8 cellular contexts compared by ENCODE assay signal in the genomic region with DNA sequence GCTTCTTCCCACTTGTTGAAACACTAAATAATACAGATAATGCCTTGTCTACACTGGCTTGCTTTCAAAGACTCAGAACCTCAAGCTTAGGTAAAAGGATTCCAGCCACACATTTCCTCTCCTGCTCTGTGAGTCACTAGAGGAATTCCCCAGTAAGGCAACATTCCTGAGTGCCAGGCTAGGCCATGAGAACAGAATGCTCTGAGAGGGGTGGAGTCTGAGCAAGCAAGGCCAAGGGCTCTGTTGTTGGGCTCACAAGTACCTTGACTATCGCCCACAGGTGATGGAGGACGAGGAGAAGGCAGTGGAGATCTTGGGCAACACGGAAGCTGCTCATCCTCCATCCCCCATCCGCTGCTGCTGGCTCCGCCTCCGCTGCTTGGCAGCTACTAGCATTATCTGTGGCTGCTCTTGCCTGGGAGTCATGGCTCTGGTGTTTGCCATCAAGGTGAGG. TPM values are rescaled to one million over a fixed set of nuclear protein-coding genes. Genes with fewer than 3 reads are reported as not detected.
DNase-seq lines count a peak whose midpoint lies in the region; ATAC-seq and TF ChIP-seq lines count a peak whose summit lies in the region.

No MANE protein-coding gene starts in this region.

- H3K79me2 ChIP-seq in PC-3 (ENCODE audit: low read length) (peaks cover 18% of the 10 kb centered on the region), fibroblast of lung (ENCODE audit: control insufficient read depth, insufficient read depth, low read length) (no peaks in the 10 kb centered on the region)

- H3K4me1 Mint-ChIP-seq in progenitor cell of endocrine pancreas (ENCODE audit: low read depth) = peaks cover 11% of the 10 kb centered on the region

- intact Hi-C loops in PC-3 (cut with micrococcal nuclease) (loop anchor here (2.0 kb wide), 2 partner anchors 21 to 73 kb away; a partner anchor contains a TSS), testis (cut with DNase I; ENCODE audit: low total_unique reads) (no loop called here)

- WGBS in testis, 2 donors = 87% methylated on average over 6 of the region's 6 CpGs; no CpG with 5 or more reads in 1 of the 2 donors

- H3K9me3 Mint-ChIP-seq in progenitor cell of endocrine pancreas (ENCODE audit: low read depth) = no peaks in the 10 kb centered on the region

- H3K36me3 ChIP-seq in PC-3 (ENCODE audit: low read depth, low read length) = peaks cover 20% of the 10 kb centered on the region
- H3K36me3 ChIP-seq in fibroblast of lung (ENCODE audit: control insufficient read depth, insufficient read depth, low read length) = peaks cover 32% of the 10 kb centered on the region
- H3K36me3 ChIP-seq in testis (ENCODE audit: low read depth, missing control alignments) = peaks cover 4% of the 10 kb centered on the region

- H3K4me2 ChIP-seq in PC-3 (ENCODE audit: low read length) = peak overlapping the region; percentile 97
- H3K4me2 ChIP-seq in fibroblast of lung (ENCODE audit: extremely low read depth, insufficient read depth, low read length) = peak overlapping the region; percentile 5

- H3K9ac ChIP-seq in PC-3 (ENCODE audit: low read length) (peak overlapping the region; percentile 89), fibroblast of lung (ENCODE audit: insufficient read depth, low read length) (no peak overlapping the region)

- H3K4me3 ChIP-seq in PC-3 (ENCODE audit: low read length) (peak overlapping the region; percentile 68), fibroblast of lung (replicated peaks in 1 of 4; ENCODE audit: control extremely low read depth in 1 of 4, insufficient read depth in 1 of 4, low read depth in 3 of 4, low read length in 4 of 4) (no peak overlapping the region), testis (no peak overlapping the region)

- no peak for TF ChIP-seq CTCF in PC-3 (conservative IDR thresholded peaks at IDR 0.05; ENCODE audit: low read depth, low read length)
- TF ChIP-seq CTCF in fibroblast of lung (conservative IDR thresholded peaks at IDR 0.05 in 1 of 2, IDR thresholded peaks at IDR 0.05 in 1 of 2; ENCODE audit: low read depth in 1 of 2, low read length in 2 of 2) = no peak
- TF ChIP-seq CTCF in progenitor cell of endocrine pancreas (IDR thresholded peaks at IDR 0.05; ENCODE audit: unreplicated experiment) = no peak
- no peak for TF ChIP-seq CTCF in testis (IDR thresholded peaks at IDR 0.05)

- no peak for TF ChIP-seq POLR2A in testis (IDR thresholded peaks at IDR 0.05)

- peaks cover 36% of the 10 kb centered on the region for H3K4me1 ChIP-seq in PC-3 (ENCODE audit: insufficient read depth, low read length)
- H3K4me1 ChIP-seq in fibroblast of lung (ENCODE audit: control insufficient read depth, extremely low read depth, insufficient read depth, low read length) = peaks cover 22% of the 10 kb centered on the region
- H3K4me1 ChIP-seq in testis = peaks cover 12% of the 10 kb centered on the region

- CTCF ChIA-PET in PC-3 (lab: Charles Lee) = interaction anchor here (0.6 kb wide), 1 partner anchor 103 kb away, joined by 3 read pairs; no protein-coding TSS in a partner anchor

- no peaks in the 10 kb centered on the region for H3K9me3 ChIP-seq in PC-3 (ENCODE audit: low read length)
- no peaks in the 10 kb centered on the region for H3K9me3 ChIP-seq in fibroblast of lung (ENCODE audit: control insufficient read depth, insufficient read depth, low read depth, low read length)
- no peaks in the 10 kb centered on the region for H3K9me3 ChIP-seq in testis

- ATAC-seq in PC-3 (peak; percentile 84), HG03108 (IDR thresholded peaks at IDR 0.05; ENCODE audit: unreplicated experiment) (no peak)

- no peaks in the 10 kb centered on the region for H3K27me3 Mint-ChIP-seq in progenitor cell of endocrine pancreas

- H2AFZ ChIP-seq in PC-3 (ENCODE audit: low read length) (no peak overlapping the region), fibroblast of lung (ENCODE audit: low read length) (no peak overlapping the region)

- H3K9me2 ChIP-seq in PC-3 (replicated peaks; ENCODE audit: low read length) = no peaks in the 10 kb centered on the region

- DNase-seq in EL (peak; percentile 92), PC-3 (peak; percentile 95), fibroblast of lung (ENCODE audit: low read depth in 2 of 2) (peak; percentile 50 to 91), progenitor cell of endocrine pancreas (ENCODE audit: low spot score, unreplicated experiment) (no peak), testis (no peak), NCI-H2081 treated with DMSO at 0.1 percent for 48 hours (lab: John Stamatoyannopoulos, UW) (no peak), NOMO-1 treated with DMSO at 0.1 percent for 48 hours (lab: John Stamatoyannopoulos, UW; ENCODE audit: unreplicated experiment) (no peak)

- BruUV-seq in PC-3 (replicated peaks; lab: Mats Ljungman, UMichigan) = no TSS peak

- H4K20me1 ChIP-seq in PC-3 (ENCODE audit: low read length) (no peaks in the 10 kb centered on the region), fibroblast of lung (ENCODE audit: control insufficient read depth, extremely low read depth, insufficient read depth, low read length) (no peaks in the 10 kb centered on the region)

- H3K27me3 ChIP-seq in PC-3 (ENCODE audit: low read length) (no peaks in the 10 kb centered on the region), fibroblast of lung (ENCODE audit: control insufficient read depth, insufficient read depth, low read length) (no peaks in the 10 kb centered on the region), testis (no peaks in the 10 kb centered on the region)

- peaks cover 24% of the 10 kb centered on the region for H3K36me3 Mint-ChIP-seq in progenitor cell of endocrine pancreas (ENCODE audit: insufficient read depth)

- POLR2A ChIA-PET in PC-3 (lab: Charles Lee; ENCODE audit: unreplicated experiment) = interaction anchor here (0.7 kb wide), 1 partner anchor 135 kb away, joined by 4 read pairs; no protein-coding TSS in a partner anchor

- no peak overlapping the region for H3K4me3 Mint-ChIP-seq in progenitor cell of endocrine pancreas (ENCODE audit: low read depth)

- H3K27ac ChIP-seq in PC-3 (ENCODE audit: low read length) (peak overlapping the region; percentile 99), fibroblast of lung (ENCODE audit: insufficient read depth, low read length) (peak overlapping the region; percentile 65), testis (peak overlapping the region in 1 of 2 donors; percentile 42)

- peak overlapping the region; percentile 83 for H3K27ac Mint-ChIP-seq in progenitor cell of endocrine pancreas

- peaks cover 7% of the 10 kb centered on the region for H3F3A ChIP-seq in PC-3 (ENCODE audit: low read length, unreplicated experiment)

RNA-seq across cellular contexts. Expression of a gene that starts 6.7 kb away (rescaled TPM):
- total RNA-seq in PC-3 (2014; rRNA removed) (28.6 and 30.9 TPM in 2 replicates), fibroblast of lung (11.8 and 15.4 TPM in 2 replicates), progenitor cell of endocrine pancreas (53.5 and 61.8 TPM in 2 replicates), testis (100 to 1,000 TPM in 1 of 2 donors, 10 to 100 TPM in 1; 78.4 to 129 TPM)
- polyA plus RNA-seq in fibroblast of lung (19.4 and 23.8 TPM in 2 replicates), testis (ENCODE audit: insufficient read depth, low read depth, low replicate concordance) (312 TPM)
- 19.2 and 24.2 TPM in 2 replicates for polyA plus RNA-seq in fibroblast of lung (2012)
- polyA minus RNA-seq in fibroblast of lung (ENCODE audit: low replicate concordance) = 31.4 and 31.6 TPM in 2 replicates

RNA-seq across cellular contexts. Expression of a gene that starts 20.4 kb away (rescaled TPM):
- 8.6 and 9.6 TPM in 2 replicates for total RNA-seq in PC-3 (2014; rRNA removed)
- 0.77 and 1.3 TPM in 2 replicates for total RNA-seq in fibroblast of lung
- 1.5 and 2.0 TPM in 2 replicates for polyA plus RNA-seq in fibroblast of lung
- 2.4 and 3.7 TPM in 2 replicates for polyA plus RNA-seq in fibroblast of lung (2012)
- 0.39 and 4.0 TPM in 2 replicates for polyA minus RNA-seq in fibroblast of lung (ENCODE audit: low replicate concordance)
- 19.3 and 22.2 TPM in 2 replicates for total RNA-seq in progenitor cell of endocrine pancreas
- total RNA-seq in testis = 10 to 100 TPM; 31.5 to 54.2 TPM
- 43.3 TPM for polyA plus RNA-seq in testis (ENCODE audit: insufficient read depth, low read depth, low replicate concordance)

RNA-seq across cellular contexts. Expression of a gene that starts 20.6 kb away (rescaled TPM):
- total RNA-seq in PC-3 (2014; rRNA removed) = 64.1 and 80.2 TPM in 2 replicates
- 56.8 TPM in 2 replicates for total RNA-seq in fibroblast of lung
- 42.0 and 68.2 TPM in 2 replicates for polyA plus RNA-seq in fibroblast of lung
- polyA plus RNA-seq in fibroblast of lung (2012) = 49.9 and 73.9 TPM in 2 replicates
- polyA minus RNA-seq in fibroblast of lung (ENCODE audit: low replicate concordance) = 107 and 130 TPM in 2 replicates
- 137 and 155 TPM in 2 replicates for total RNA-seq in progenitor cell of endocrine pancreas
- total RNA-seq in testis = 100 to 1,000 TPM; 143 to 162 TPM
- 219 TPM for polyA plus RNA-seq in testis (ENCODE audit: insufficient read depth, low read depth, low replicate concordance)

RNA-seq across cellular contexts. Expression of a gene that starts 42.5 kb away (rescaled TPM):
- total RNA-seq in PC-3 (2014; rRNA removed) (19.0 and 29.6 TPM in 2 replicates), fibroblast of lung (11.3 and 14.2 TPM in 2 replicates), progenitor cell of endocrine pancreas (103 and 104 TPM in 2 replicates), testis (10 to 100 TPM; 74.3 to 80.8 TPM)
- polyA plus RNA-seq in fibroblast of lung (3.5 and 6.4 TPM in 2 replicates), testis (ENCODE audit: insufficient read depth, low read depth, low replicate concordance) (44.3 TPM)
- polyA plus RNA-seq in fibroblast of lung (2012) = 12.1 and 17.8 TPM in 2 replicates
- 98.0 and 100 TPM in 2 replicates for polyA minus RNA-seq in fibroblast of lung (ENCODE audit: low replicate concordance)

RNA-seq across cellular contexts. Expression of a gene that starts 45.5 kb away (rescaled TPM):
- total RNA-seq in PC-3 (2014; rRNA removed) (7.8 and 8.4 TPM in 2 replicates), fibroblast of lung (6.4 and 7.3 TPM in 2 replicates), progenitor cell of endocrine pancreas (33.0 and 35.0 TPM in 2 replicates), testis (10 to 100 TPM; 19.4 to 21.9 TPM)
- polyA plus RNA-seq in fibroblast of lung (5.8 and 6.2 TPM in 2 replicates), testis (ENCODE audit: insufficient read depth, low read depth, low replicate concordance) (11.2 TPM)
- polyA plus RNA-seq in fibroblast of lung (2012) = 13.5 and 14.3 TPM in 2 replicates
- 12.2 and 15.9 TPM in 2 replicates for polyA minus RNA-seq in fibroblast of lung (ENCODE audit: low replicate concordance)

Comparison
In these comparisons a context has a peak if more than half of its experiments do, and no peak if none do; other contexts are left out.
1. DNase-seq: peak in EL (single experiment), PC-3 (single experiment) and fibroblast of lung (2 of 2); none in progenitor cell of endocrine pancreas (single experiment), testis (single experiment), NCI-H2081 treated with DMSO at 0.1 percent for 48 hours (single experiment) and NOMO-1 treated with DMSO at 0.1 percent for 48 hours (single experiment).